ENCODE assay signal across 1 cellular context in the genomic region with DNA sequence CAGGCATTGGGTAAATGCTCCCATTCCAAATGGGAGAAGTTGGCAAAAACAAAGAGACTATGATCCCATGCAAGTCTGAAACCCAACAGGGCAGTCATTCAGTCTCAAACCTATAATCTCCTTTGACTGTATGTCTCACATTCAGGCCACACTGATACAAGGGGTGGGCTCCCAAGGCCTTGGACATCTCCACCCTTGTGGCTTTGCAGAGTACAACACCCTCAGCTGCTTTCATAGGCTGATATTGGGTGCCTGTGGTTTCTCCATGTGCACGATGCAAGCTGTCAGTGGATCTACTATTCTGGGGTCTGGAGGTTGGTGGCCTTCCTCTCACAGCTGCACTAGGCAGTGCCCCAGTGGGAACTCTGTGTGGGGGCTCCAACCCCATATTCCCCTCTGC.
TF ChIP-seq lines count a peak whose summit lies in the region.

No MANE protein-coding gene starts in this region.

TF ChIP-seq in HepG2, 621 proteins besides CTCF, POLR2A, EP300 and RAD21 (continued from another document):
- TF ChIP-seq, protein P1, sequence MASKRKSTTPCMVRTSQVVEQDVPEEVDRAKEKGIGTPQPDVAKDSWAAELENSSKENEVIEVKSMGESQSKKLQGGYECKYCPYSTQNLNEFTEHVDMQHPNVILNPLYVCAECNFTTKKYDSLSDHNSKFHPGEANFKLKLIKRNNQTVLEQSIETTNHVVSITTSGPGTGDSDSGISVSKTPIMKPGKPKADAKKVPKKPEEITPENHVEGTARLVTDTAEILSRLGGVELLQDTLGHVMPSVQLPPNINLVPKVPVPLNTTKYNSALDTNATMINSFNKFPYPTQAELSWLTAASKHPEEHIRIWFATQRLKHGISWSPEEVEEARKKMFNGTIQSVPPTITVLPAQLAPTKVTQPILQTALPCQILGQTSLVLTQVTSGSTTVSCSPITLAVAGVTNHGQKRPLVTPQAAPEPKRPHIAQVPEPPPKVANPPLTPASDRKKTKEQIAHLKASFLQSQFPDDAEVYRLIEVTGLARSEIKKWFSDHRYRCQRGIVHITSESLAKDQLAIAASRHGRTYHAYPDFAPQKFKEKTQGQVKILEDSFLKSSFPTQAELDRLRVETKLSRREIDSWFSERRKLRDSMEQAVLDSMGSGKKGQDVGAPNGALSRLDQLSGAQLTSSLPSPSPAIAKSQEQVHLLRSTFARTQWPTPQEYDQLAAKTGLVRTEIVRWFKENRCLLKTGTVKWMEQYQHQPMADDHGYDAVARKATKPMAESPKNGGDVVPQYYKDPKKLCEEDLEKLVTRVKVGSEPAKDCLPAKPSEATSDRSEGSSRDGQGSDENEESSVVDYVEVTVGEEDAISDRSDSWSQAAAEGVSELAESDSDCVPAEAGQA (IDR thresholded peaks at IDR 0.05; ENCODE audit: low read depth) = no peak
- TF ChIP-seq, protein P1 (CRISPR knock-in tag; IDR thresholded peaks at IDR 0.05; ENCODE audit: borderline replicate concordance) = no peak
- TF ChIP-seq ZBTB8A (CRISPR knock-in tag; IDR thresholded peaks at IDR 0.05; ENCODE audit: borderline replicate concordance, low read depth) = no peak
- no peak for TF ChIP-seq SOX6 (IDR thresholded peaks at IDR 0.05)
- no peak for TF ChIP-seq SOX6 (CRISPR knock-in tag; IDR thresholded peaks at IDR 0.05)
- TF ChIP-seq EZH2 (conservative IDR thresholded peaks at IDR 0.05; ENCODE audit: low read depth, low read length) = no peak
